Comparison of ENCODE assay signal across 8 cellular contexts in genomic region chr2:131094655-131095281, GRCh38. TPM values are rescaled to one million over a fixed set of nuclear protein-coding genes. Genes with fewer than 3 reads are reported as not detected.
DNase-seq lines count a peak whose midpoint lies in the region; ATAC-seq, FAIRE-seq and TF ChIP-seq lines count a peak whose summit lies in the region.
"Had no signal": no experiment of that assay in that cellular context is flagged by ENCODE, and none has a peak within 500 bp of the region (broad histone marks: within the 10 kb centered on the region; RNA-seq: fewer than 3 reads in every experiment).

No MANE protein-coding gene starts in this region.

- H3K4me1 ChIP-seq in BE2C, result no peaks in the 10 kb centered on the region

- no peak overlapping the region for H3K4me3 ChIP-seq in BE2C (ENCODE audit: low read depth, low read length)

- TF ChIP-seq POLR2A in GM12892 (IDR thresholded peaks at IDR 0.05; ENCODE audit: low read depth, low read length), result no peak

- intact Hi-C loops in activated T-helper 1 cell treated with anti-CD3 and anti-CD28 coated beads, Interleukin-12 subunit alpha, Interleukin-12 subunit beta, Interleukin-2, Interleukin-4 antibody, amounts not matched to agents 30 ng/mL and 10 ng/mL and 1 ng/mL, durations not matched to agents 14 hours and 24 hours and 36 hours (cut with micrococcal nuclease), result loop anchor here (5.0 kb wide), 1 partner anchor 367 kb away; the partner anchor contains the start of gene GPR148

- TF ChIP-seq CTCF in BE2C (IDR thresholded peaks at IDR 0.05; ENCODE audit: low read depth, low read length), result no peak

- H3K4me1 Mint-ChIP-seq in activated T-helper 1 cell treated with anti-CD3 and anti-CD28 coated beads, Interleukin-12 subunit alpha, Interleukin-12 subunit beta, Interleukin-2, Interleukin-4 antibody, amounts not matched to agents 30 ng/mL and 10 ng/mL and 1 ng/mL, durations not matched to agents 14 hours and 24 hours and 36 hours (ENCODE audit: low read depth), result peaks cover 13% of the 10 kb centered on the region
- peaks cover 7% of the 10 kb centered on the region for H3K4me1 Mint-ChIP-seq in memory B cell

- no peaks in the 10 kb centered on the region for H3K27me3 Mint-ChIP-seq in activated T-helper 1 cell treated with anti-CD3 and anti-CD28 coated beads, Interleukin-12 subunit alpha, Interleukin-12 subunit beta, Interleukin-2, Interleukin-4 antibody, amounts not matched to agents 30 ng/mL and 10 ng/mL and 1 ng/mL, durations not matched to agents 14 hours and 24 hours and 36 hours (ENCODE audit: insufficient read depth)
- H3K27me3 Mint-ChIP-seq in memory B cell, result no peaks in the 10 kb centered on the region

- H3K27ac Mint-ChIP-seq in activated T-helper 1 cell treated with anti-CD3 and anti-CD28 coated beads, Interleukin-12 subunit alpha, Interleukin-12 subunit beta, Interleukin-2, Interleukin-4 antibody, amounts not matched to agents 30 ng/mL and 10 ng/mL and 1 ng/mL, durations not matched to agents 14 hours and 24 hours and 36 hours, result no peak overlapping the region
- H3K27ac Mint-ChIP-seq in memory B cell, result no peak overlapping the region

- peaks cover 7% of the 10 kb centered on the region for H3K36me3 Mint-ChIP-seq in activated T-helper 1 cell treated with anti-CD3 and anti-CD28 coated beads, Interleukin-12 subunit alpha, Interleukin-12 subunit beta, Interleukin-2, Interleukin-4 antibody, amounts not matched to agents 30 ng/mL and 10 ng/mL and 1 ng/mL, durations not matched to agents 14 hours and 24 hours and 36 hours (ENCODE audit: low read depth)
- H3K36me3 Mint-ChIP-seq in memory B cell, result no peaks in the 10 kb centered on the region

- H3K9me3 ChIP-seq in BE2C, result no peaks in the 10 kb centered on the region

- peak overlapping the region; percentile 68 for H3K4me3 Mint-ChIP-seq in activated T-helper 1 cell treated with anti-CD3 and anti-CD28 coated beads, Interleukin-12 subunit alpha, Interleukin-12 subunit beta, Interleukin-2, Interleukin-4 antibody, amounts not matched to agents 30 ng/mL and 10 ng/mL and 1 ng/mL, durations not matched to agents 14 hours and 24 hours and 36 hours
- H3K4me3 Mint-ChIP-seq in memory B cell, result peak overlapping the region; percentile 22

- H3K36me3 ChIP-seq in BE2C, result no peaks in the 10 kb centered on the region

- ATAC-seq in memory B cell (ENCODE audit: low read depth), result no peak

- H3K27me3 ChIP-seq in BE2C, result no peaks in the 10 kb centered on the region

- FAIRE-seq in GM12892 (lab: Jason Lieb, UNC), result peak; percentile 60

- H3K9me3 Mint-ChIP-seq in activated T-helper 1 cell treated with anti-CD3 and anti-CD28 coated beads, Interleukin-12 subunit alpha, Interleukin-12 subunit beta, Interleukin-2, Interleukin-4 antibody, amounts not matched to agents 30 ng/mL and 10 ng/mL and 1 ng/mL, durations not matched to agents 14 hours and 24 hours and 36 hours, result no peaks in the 10 kb centered on the region
- H3K9me3 Mint-ChIP-seq in memory B cell, result no peaks in the 10 kb centered on the region

- DNase-seq in COLO668 (lab: John Stamatoyannopoulos, UW; ENCODE audit: unreplicated experiment) (peak; percentile 33), GM12892 (ENCODE audit: insufficient read length) (no peak), memory B cell (ENCODE audit: low spot score in 2 of 2) (no peak), foreskin melanocyte (no peak), BE2C (no peak), ureter (ENCODE audit: low spot score) (no peak)
- no peak for DNase-seq in activated T-helper 1 cell treated with anti-CD3 and anti-CD28 coated beads, Interleukin-12 subunit alpha, Interleukin-12 subunit beta, Interleukin-2, Interleukin-4 antibody, amounts not matched to agents 30 ng/mL and 10 ng/mL and 1 ng/mL, durations not matched to agents 14 hours and 24 hours and 36 hours (ENCODE audit: low spot score)
- DNase-seq: effector CD4-positive, alpha-beta T cell had no signal

RNA-seq across cellular contexts. Expression of gene FAM168B, which starts 1.5 kb away (rescaled TPM):
- 37.6 TPM for polyA plus RNA-seq in GM12892 (2012; ENCODE audit: missing spikeins)
- total RNA-seq in activated T-helper 1 cell treated with anti-CD3 and anti-CD28 coated beads, Interleukin-12 subunit alpha, Interleukin-12 subunit beta, Interleukin-2, Interleukin-4 antibody, amounts not matched to agents 30 ng/mL and 10 ng/mL and 1 ng/mL, durations not matched to agents 14 hours and 24 hours and 36 hours, result 79.0 and 79.1 TPM in 2 replicates
- polyA plus RNA-seq in BE2C (2012; ENCODE audit: insufficient read depth, insufficient read length, low read depth), result 88.6 TPM
- 70.9 TPM for total RNA-seq in ureter

RNA-seq across cellular contexts. Expression of gene PLEKHB2, which starts 10.4 kb away (rescaled TPM):
- polyA plus RNA-seq in GM12892 (2012; ENCODE audit: missing spikeins), result 16.7 TPM
- total RNA-seq in activated T-helper 1 cell treated with anti-CD3 and anti-CD28 coated beads, Interleukin-12 subunit alpha, Interleukin-12 subunit beta, Interleukin-2, Interleukin-4 antibody, amounts not matched to agents 30 ng/mL and 10 ng/mL and 1 ng/mL, durations not matched to agents 14 hours and 24 hours and 36 hours, result 72.5 and 73.9 TPM in 2 replicates
- polyA plus RNA-seq in BE2C (2012; ENCODE audit: insufficient read depth, insufficient read length, low read depth), result 39.1 TPM
- total RNA-seq in ureter, result 57.7 TPM
